In genomic region chr5:154228696-154229095, GRCh38 we compare ENCODE assay signal across 10 cellular contexts. TPM values are rescaled to one million over a fixed set of nuclear protein-coding genes. Genes with fewer than 3 reads are reported as not detected.
DNase-seq lines count a peak whose midpoint lies in the region; ATAC-seq and TF ChIP-seq lines count a peak whose summit lies in the region.
"Had no signal": no experiment of that assay in that cellular context is flagged by ENCODE, and none has a peak within 500 bp of the region (broad histone marks: within the 10 kb centered on the region; RNA-seq: fewer than 3 reads in every experiment).

No MANE protein-coding gene starts in this region.

- H3K4me2 ChIP-seq in OCI-LY3 (ENCODE audit: low read length) = peak overlapping the region; percentile 98
- no peak overlapping the region for H3K4me2 ChIP-seq in neuronal stem cell (ENCODE audit: insufficient read depth, low read length, poor library complexity, severe bottlenecking)

- no peaks in the 10 kb centered on the region for H3K79me2 ChIP-seq in OCI-LY3 (ENCODE audit: low read length)

- H2AFZ ChIP-seq in OCI-LY3 (ENCODE audit: low read depth, low read length) (peak overlapping the region; percentile 45; the same call in 1 of the 2 replicates), neuronal stem cell (ENCODE audit: low read length) (no peak overlapping the region)

- H3K18ac ChIP-seq in neuronal stem cell (ENCODE audit: low read length) = no peak overlapping the region

- peak; percentile 94 for ATAC-seq in GM18498 (IDR thresholded peaks at IDR 0.05; ENCODE audit: unreplicated experiment)
- peak; percentile 96 for ATAC-seq in GM19395 (IDR thresholded peaks at IDR 0.05; ENCODE audit: unreplicated experiment)
- peak; percentile 84 for ATAC-seq in HG02970 (IDR thresholded peaks at IDR 0.05; ENCODE audit: low FRiP score, unreplicated experiment)
- ATAC-seq in upper lobe of right lung = no peak

- WGBS in neuronal stem cell (ENCODE audit: extremely low coverage in 2 of 2, insufficient read length in 2 of 2, insufficient replicate concordance in 1 of 2), 2 donors = no CpG with 5 or more reads among the region's 4 CpGs

- no peaks in the 10 kb centered on the region for H3K79me1 ChIP-seq in neuronal stem cell (ENCODE audit: low read depth, low read length)

- H3K4me1 ChIP-seq in OCI-LY3 (ENCODE audit: low read length) (peaks cover 23% of the 10 kb centered on the region), upper lobe of right lung (no peaks in the 10 kb centered on the region), neuronal stem cell (ENCODE audit: control insufficient read depth in 2 of 2, insufficient read depth in 1 of 2, low read depth in 1 of 2, low read length in 2 of 2) (peaks cover 0 to 2% of the 10 kb centered on the region in 2 donors)

- H4K91ac ChIP-seq in neuronal stem cell (ENCODE audit: low read depth, low read length, poor library complexity) = no peak overlapping the region

- H3K27ac ChIP-seq in OCI-LY3 (ENCODE audit: low read length) = peak overlapping the region; percentile 70
- H3K27ac ChIP-seq in upper lobe of right lung = no peak overlapping the region
- H3K27ac ChIP-seq in neuronal stem cell (replicated peaks; ENCODE audit: low read length) = no peak overlapping the region

- no peak overlapping the region for H2AK5ac ChIP-seq in neuronal stem cell (ENCODE audit: low read depth, low read length)

- no peak for TF ChIP-seq CTCF in OCI-LY3 (IDR thresholded peaks at IDR 0.05; ENCODE audit: low read depth, low read length)
- no peak for TF ChIP-seq CTCF in upper lobe of right lung (IDR thresholded peaks at IDR 0.05)

- H2BK12ac ChIP-seq in neuronal stem cell (ENCODE audit: low read length) = no peak overlapping the region

- peak overlapping the region; percentile 75 for H3K4me3 ChIP-seq in OCI-LY3 (ENCODE audit: low read length)
- H3K4me3 ChIP-seq in upper lobe of right lung = no peak overlapping the region
- H3K4me3 ChIP-seq in neuronal stem cell (ENCODE audit: low read length in 2 of 2) = no peak overlapping the region

- H3K23ac ChIP-seq in neuronal stem cell (ENCODE audit: low read depth, low read length, poor library complexity) = no peak overlapping the region

- H4K8ac ChIP-seq in neuronal stem cell (ENCODE audit: low read depth, low read length) = no peak overlapping the region

- H3K27me3 ChIP-seq in OCI-LY3 (ENCODE audit: low read depth, low read length) (no peaks in the 10 kb centered on the region), upper lobe of right lung (no peaks in the 10 kb centered on the region), neuronal stem cell (ENCODE audit: control insufficient read depth in 3 of 3, insufficient read depth in 3 of 3, low read depth in 1 of 3, low read length in 3 of 3) (no peaks in the 10 kb centered on the region)

- H3K9ac ChIP-seq in OCI-LY3 (ENCODE audit: low read length) (peak overlapping the region; percentile 52), neuronal stem cell (ENCODE audit: low read depth, low read length, poor library complexity) (no peak overlapping the region)

- DNase-seq in upper lobe of right lung (no peak), COLO668 (lab: John Stamatoyannopoulos, UW; ENCODE audit: unreplicated experiment) (no peak), neuronal stem cell (ENCODE audit: low spot score) (no peak), RKO (ENCODE audit: low spot score) (no peak)
- DNase-seq: DMS153, NCI-H2227 treated with DMSO at 0.1 percent for 48 hours had no signal

- no peak overlapping the region for H3K4ac ChIP-seq in neuronal stem cell (ENCODE audit: low read length)

- no peaks in the 10 kb centered on the region for H4K20me1 ChIP-seq in OCI-LY3 (ENCODE audit: insufficient read depth, low read length)

- H3K36me3 ChIP-seq in OCI-LY3 (replicated peaks; ENCODE audit: low read depth, low read length) (peaks cover 9% of the 10 kb centered on the region), upper lobe of right lung (no peaks in the 10 kb centered on the region), neuronal stem cell (replicated peaks in 1 of 2; ENCODE audit: control insufficient read depth in 2 of 2, insufficient read depth in 2 of 2, low read length in 2 of 2) (no peaks in the 10 kb centered on the region)

- H2BK120ac ChIP-seq in neuronal stem cell (ENCODE audit: low read depth, low read length) = no peak overlapping the region

- H3K9me3 ChIP-seq in OCI-LY3 (ENCODE audit: insufficient read depth, low read length) (peaks cover 13% of the 10 kb centered on the region), upper lobe of right lung (no peaks in the 10 kb centered on the region), neuronal stem cell (replicated peaks in 1 of 2; ENCODE audit: control insufficient read depth in 2 of 2, insufficient read depth in 1 of 2, low read depth in 1 of 2, low read length in 2 of 2) (peaks cover 0 to 13% of the 10 kb centered on the region in 2 donors)

- H2BK15ac ChIP-seq in neuronal stem cell (ENCODE audit: low read length) = no peak overlapping the region

- H3K14ac ChIP-seq in neuronal stem cell (ENCODE audit: low read length) = no peak overlapping the region

- no peak overlapping the region for H2BK5ac ChIP-seq in neuronal stem cell (ENCODE audit: low read length)

- intact Hi-C loops in upper lobe of right lung (cut with DNase I) = no loop called here

RNA-seq across cellular contexts. Expression of gene GALNT10, which starts 38.2 kb away (rescaled TPM):
- 93.8 TPM for total RNA-seq in upper lobe of right lung
- polyA plus RNA-seq in neuronal stem cell (2013, experiment 1 of 2) = 12.7 TPM
- polyA plus RNA-seq in neuronal stem cell (2013, experiment 2 of 2) = 11.1 TPM
